ENCODE assay signal across 11 cellular contexts in genomic region chr22:26949193-26949592, GRCh38.
A peak's percentile ranks its signal among the peaks of the same experiment; 100 is the strongest.
DNase-seq lines count a peak whose midpoint lies in the region; ATAC-seq and TF ChIP-seq lines count a peak whose summit lies in the region.
"Had no signal": no experiment of that assay in that cellular context is flagged by ENCODE, and none has a peak within 500 bp of the region (broad histone marks: within the 10 kb centered on the region; RNA-seq: fewer than 3 reads in every experiment).

No MANE protein-coding gene starts in this region.

- no peak overlapping the region for H2AFZ ChIP-seq in DND-41 (ENCODE audit: low read depth, low read length)

- no peak overlapping the region for H3K4me2 ChIP-seq in DND-41 (ENCODE audit: insufficient read depth, low read length)

- no peak overlapping the region for H3K4me3 ChIP-seq in DND-41 (ENCODE audit: low read depth in 1 of 2, low read length in 2 of 2)
- H3K4me3 ChIP-seq: colonic mucosa, heart right ventricle, spleen had no signal

- no peak for TF ChIP-seq CTCF in DND-41 (IDR thresholded peaks at IDR 0.05; ENCODE audit: borderline replicate concordance, extremely low read depth, low read length, poor library complexity, severe bottlenecking)
- TF ChIP-seq CTCF in activated CD8-positive, alpha-beta T cell treated with anti-CD3 and anti-CD28 coated beads for 36 hours (IDR thresholded peaks at IDR 0.05): no peak

- H3K9ac ChIP-seq in DND-41 (ENCODE audit: low read depth, low read length): no peak overlapping the region

- no peaks in the 10 kb centered on the region for H3K79me2 ChIP-seq in DND-41 (ENCODE audit: insufficient read depth, low read length)

- peak; percentile 44 for DNase-seq in DND-41
- peak; percentile 41 for DNase-seq in activated CD8-positive, alpha-beta T cell treated with anti-CD3 and anti-CD28 coated beads for 36 hours
- peak; percentile 9 for DNase-seq in iris pigment epithelial cell (ENCODE audit: low read depth)
- DNase-seq in DMS114 treated with DMSO at 0.1 percent for 48 hours (lab: John Stamatoyannopoulos, UW; ENCODE audit: unreplicated experiment): no peak
- no peak for DNase-seq in cerebellar cortex (ENCODE audit: low spot score)
- DNase-seq: colonic mucosa, heart right ventricle, spleen had no signal

- no peak for TF ChIP-seq EP300 in Ishikawa (IDR thresholded peaks at IDR 0.05; ENCODE audit: borderline replicate concordance)

- intact Hi-C loops in activated CD8-positive, alpha-beta T cell treated with anti-CD3 and anti-CD28 coated beads for 36 hours (cut with micrococcal nuclease): no loop called here

- CTCF ChIA-PET in activated CD8-positive, alpha-beta T cell treated with anti-CD3 and anti-CD28 coated beads for 36 hours (lab: Charles Lee): no interaction called here

- H3K4me1 ChIP-seq in DND-41 (ENCODE audit: insufficient read depth, low read length): no peaks in the 10 kb centered on the region
- H3K4me1 ChIP-seq: colonic mucosa had no signal

- peaks cover 2% of the 10 kb centered on the region for H3K27me3 ChIP-seq in DND-41 (ENCODE audit: insufficient read depth, low read length, poor library complexity)
- H3K27me3 ChIP-seq: colonic mucosa had no signal

- POLR2A ChIA-PET in activated CD8-positive, alpha-beta T cell treated with anti-CD3 and anti-CD28 coated beads for 36 hours (lab: Charles Lee): no interaction called here

- H3K27ac Mint-ChIP-seq in activated CD8-positive, alpha-beta T cell treated with anti-CD3 and anti-CD28 coated beads for 36 hours: no peak overlapping the region

- H3K4me3 Mint-ChIP-seq in activated CD8-positive, alpha-beta T cell treated with anti-CD3 and anti-CD28 coated beads for 36 hours: no peak overlapping the region

- H3K9me3 Mint-ChIP-seq in activated CD8-positive, alpha-beta T cell treated with anti-CD3 and anti-CD28 coated beads for 36 hours: no peaks in the 10 kb centered on the region

- H3K9me3 ChIP-seq in DND-41 (ENCODE audit: insufficient read depth, low read length, severe bottlenecking): no peaks in the 10 kb centered on the region
- H3K9me3 ChIP-seq: colonic mucosa, heart right ventricle, spleen had no signal

- ATAC-seq in DND-41 (ENCODE audit: insufficient read depth, low read depth) (peak; percentile 54; the same call in 2 of the 3 replicates), HG02870 (IDR thresholded peaks at IDR 0.05; ENCODE audit: unreplicated experiment) (no peak), HG03439 (IDR thresholded peaks at IDR 0.05; ENCODE audit: unreplicated experiment) (no peak)
- ATAC-seq in activated CD8-positive, alpha-beta T cell treated with anti-CD3 and anti-CD28 coated beads for 36 hours: no peak

- H3K36me3 ChIP-seq in DND-41 (ENCODE audit: insufficient read depth, low read length): no peaks in the 10 kb centered on the region
- H3K36me3 ChIP-seq: colonic mucosa, heart right ventricle, spleen had no signal

- H3K27ac ChIP-seq in DND-41 (ENCODE audit: low read length): no peak overlapping the region
- H3K27ac ChIP-seq: colonic mucosa, heart right ventricle, spleen had no signal

- H4K20me1 ChIP-seq in DND-41 (ENCODE audit: insufficient read depth, low read length): 0 out of 2 replicates have a peak, but pooled peaks cover 2% of the 10 kb centered on the region

- TF ChIP-seq RAD21 in Ishikawa (IDR thresholded peaks at IDR 0.05; ENCODE audit: low read depth): no peak

- H3K27me3 Mint-ChIP-seq in activated CD8-positive, alpha-beta T cell treated with anti-CD3 and anti-CD28 coated beads for 36 hours: peaks cover 20% of the 10 kb centered on the region

- no peaks in the 10 kb centered on the region for H3K4me1 Mint-ChIP-seq in activated CD8-positive, alpha-beta T cell treated with anti-CD3 and anti-CD28 coated beads for 36 hours (ENCODE audit: low read depth)

- H3K36me3 Mint-ChIP-seq in activated CD8-positive, alpha-beta T cell treated with anti-CD3 and anti-CD28 coated beads for 36 hours (ENCODE audit: low read depth): no peaks in the 10 kb centered on the region

TF ChIP-seq in Ishikawa, 13 proteins besides CTCF, POLR2A, EP300 and RAD21:
- TF ChIP-seq REST (IDR thresholded peaks at IDR 0.05; ENCODE audit: low read depth) (peak; percentile 92), CREB1 (IDR thresholded peaks at IDR 0.05; ENCODE audit: low read depth) (no peak), TEAD4 (IDR thresholded peaks at IDR 0.05) (no peak), NFIC (IDR thresholded peaks at IDR 0.05) (no peak)

Comparison
In these comparisons a context has a peak if more than half of its experiments do, and no peak if none do; other contexts are left out.
1. DNase-seq: peak in DND-41 (single experiment), activated CD8-positive, alpha-beta T cell treated with anti-CD3 and anti-CD28 coated beads for 36 hours (single experiment) and iris pigment epithelial cell (single experiment); none in DMS114 treated with DMSO at 0.1 percent for 48 hours (single experiment) and cerebellar cortex (single experiment).